19 cellular contexts compared by ENCODE assay signal in genomic region chr2:128714861-128715312, GRCh38.
DNase-seq lines count a peak whose midpoint lies in the region; ATAC-seq and TF ChIP-seq lines count a peak whose summit lies in the region.
"Had no signal": no experiment of that assay in that cellular context is flagged by ENCODE, and none has a peak within 500 bp of the region (broad histone marks: within the 10 kb centered on the region; RNA-seq: fewer than 3 reads in every experiment).

No MANE protein-coding gene starts in this region.

- H3K4me1 Mint-ChIP-seq in stimulated activated memory B cell treated with anti-CD40 and anti-IgM and Interleukin-4, amounts not matched to agents 10 μg/mL and 1 μg/mL and 100 μg/mL, for 72 hours, result no peaks in the 10 kb centered on the region
- H3K4me1 Mint-ChIP-seq: immature natural killer cell, T-cell had no signal

- peaks cover under 1% of the 10 kb centered on the region for H3K36me3 Mint-ChIP-seq in stimulated activated memory B cell treated with anti-CD40 and anti-IgM and Interleukin-4, amounts not matched to agents 10 μg/mL and 1 μg/mL and 100 μg/mL, for 72 hours
- H3K36me3 Mint-ChIP-seq: immature natural killer cell, T-cell had no signal

- H3K27ac ChIP-seq in coronary artery, result no peak overlapping the region
- H3K27ac ChIP-seq: breast epithelium, skin epidermis had no signal

- intact Hi-C loops in cardiac septum (cut with DNase I), result no loop called here
- intact Hi-C loops in left cardiac atrium (cut with DNase I), result no loop called here

- no peak overlapping the region for H3K4me3 Mint-ChIP-seq in stimulated activated memory B cell treated with anti-CD40 and anti-IgM and Interleukin-4, amounts not matched to agents 10 μg/mL and 1 μg/mL and 100 μg/mL, for 72 hours
- H3K4me3 Mint-ChIP-seq: immature natural killer cell; stimulated activated naive CD8-positive, alpha-beta T cell treated with anti-CD3 and anti-CD28 coated beads, Interleukin-15, Interleukin-2, amounts not matched to agents 100 ng/mL and 50 ng/mL, for 24 hours; T-cell had no signal

- TF ChIP-seq CTCF in NB4 (IDR thresholded peaks at IDR 0.05; ENCODE audit: low read depth, low read length) (peak; percentile 60), coronary artery (IDR thresholded peaks at IDR 0.05) (no peak)

- no peak overlapping the region for H3K27ac Mint-ChIP-seq in stimulated activated memory B cell treated with anti-CD40 and anti-IgM and Interleukin-4, amounts not matched to agents 10 μg/mL and 1 μg/mL and 100 μg/mL, for 72 hours
- H3K27ac Mint-ChIP-seq: immature natural killer cell; stimulated activated naive CD8-positive, alpha-beta T cell treated with anti-CD3 and anti-CD28 coated beads, Interleukin-15, Interleukin-2, amounts not matched to agents 100 ng/mL and 50 ng/mL, for 24 hours; T-cell had no signal

- no peak for ATAC-seq in left cardiac atrium
- peak; percentile 31 for ATAC-seq in stimulated activated memory B cell treated with anti-CD40 and anti-IgM and Interleukin-4, amounts not matched to agents 10 μg/mL and 1 μg/mL and 100 μg/mL, for 72 hours
- ATAC-seq: T-cell had no signal

- H3K9me3 Mint-ChIP-seq in stimulated activated memory B cell treated with anti-CD40 and anti-IgM and Interleukin-4, amounts not matched to agents 10 μg/mL and 1 μg/mL and 100 μg/mL, for 72 hours, result no peaks in the 10 kb centered on the region

- H3K4me3 ChIP-seq in NB4 (ENCODE audit: low read depth, low read length) (no peak overlapping the region), coronary artery (no peak overlapping the region)
- H3K4me3 ChIP-seq: breast epithelium, MG63, skin epidermis had no signal

- TF ChIP-seq POLR2A in NB4 (IDR thresholded peaks at IDR 0.05; ENCODE audit: extremely low read depth, insufficient read length), result no peak

- peaks cover 55% of the 10 kb centered on the region for H3K27me3 Mint-ChIP-seq in stimulated activated memory B cell treated with anti-CD40 and anti-IgM and Interleukin-4, amounts not matched to agents 10 μg/mL and 1 μg/mL and 100 μg/mL, for 72 hours

- DNase-seq in cardiac septum (ENCODE audit: low spot score), result peak; percentile 54
- no peak for DNase-seq in left cardiac atrium
- DNase-seq in NB4 (ENCODE audit: low read depth), result peak; percentile 75
- DNase-seq in coronary artery (ENCODE audit: low spot score), result peak; percentile 54
- DNase-seq in NCI-H146 (lab: John Stamatoyannopoulos, UW), result no peak
- no peak for DNase-seq in cortex of kidney (lab: John Stamatoyannopoulos, UW)
- DNase-seq in NCI-H2196 (lab: John Stamatoyannopoulos, UW; ENCODE audit: unreplicated experiment), result no peak
- DNase-seq: activated CD4-positive, CD25-positive, alpha-beta regulatory T cell; activated CD8-positive, alpha-beta memory T cell treated with anti-CD3 and anti-CD28 coated beads, Interleukin-2, amount 50 U/mL, for 4 hours; activated naive CD4-positive, alpha-beta T cell treated with anti-CD3 and anti-CD28 coated beads, Interleukin-2, amount 50 U/mL, for 16 hours; immature natural killer cell; mesenchymal stem cell; MG63; NCI-H345; T-cell had no signal

Comparison
In these comparisons a context has a peak if more than half of its experiments do, and no peak if none do; other contexts are left out.
1. DNase-seq: peak in cardiac septum (single experiment), NB4 (single experiment) and coronary artery (single experiment); none in left cardiac atrium (single experiment), NCI-H146 (single experiment), cortex of kidney (single experiment) and NCI-H2196 (single experiment).